8 cellular contexts compared by ENCODE assay signal in the genomic region with DNA sequence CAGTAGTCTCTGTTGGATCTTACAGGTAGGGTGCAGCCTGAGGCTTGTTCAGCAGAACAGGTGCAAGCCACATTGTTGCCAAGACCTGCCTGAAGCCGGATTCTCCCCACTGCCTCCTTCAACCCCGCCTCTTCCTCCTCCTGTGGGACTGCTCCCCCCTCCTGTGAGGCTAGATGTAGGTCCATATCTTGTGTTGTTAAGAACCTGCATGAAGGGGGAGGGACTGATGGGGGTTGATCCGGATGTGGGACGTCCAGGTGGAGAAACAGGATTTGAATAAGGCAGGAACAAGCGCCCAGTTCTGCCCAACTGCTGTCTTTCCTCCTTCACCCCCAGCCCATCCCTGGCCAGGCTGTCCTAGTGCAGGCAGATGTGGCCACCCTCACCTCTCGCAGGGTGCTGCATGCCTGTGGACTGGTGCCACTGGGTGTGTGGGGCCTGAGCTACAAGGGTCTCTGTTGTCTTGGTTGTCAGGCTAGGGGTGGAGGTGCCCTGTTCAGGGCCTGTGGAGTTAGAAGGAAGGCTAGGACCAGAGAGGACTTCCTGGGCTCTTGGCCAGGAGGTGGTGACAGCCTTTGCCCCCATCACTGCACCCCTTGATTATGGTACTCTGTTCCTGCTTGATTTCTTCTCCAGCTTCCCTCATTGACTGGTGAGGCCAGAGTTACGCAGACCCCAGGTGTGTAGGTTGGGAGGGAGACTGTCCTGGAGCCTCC. TPM values are rescaled to one million over a fixed set of nuclear protein-coding genes. Genes with fewer than 3 reads are reported as not detected.
DNase-seq lines count a peak whose midpoint lies in the region; ATAC-seq and TF ChIP-seq lines count a peak whose summit lies in the region.

No MANE protein-coding gene starts in this region.

- no peaks in the 10 kb centered on the region for H3K27me3 ChIP-seq in CD8-positive, alpha-beta memory T cell (ENCODE audit: insufficient read depth, low read length, poor library complexity, severe bottlenecking)

- H3K27ac ChIP-seq in CD8-positive, alpha-beta memory T cell (ENCODE audit: low read depth, low read length), result no peak overlapping the region

- CTCF ChIA-PET in CD8-positive, alpha-beta memory T cell (lab: Charles Lee), result interaction anchor here (1.1 to 3.0 kb wide), 3 partner anchors 17 to 27 kb away, joined by 4 to 33 read pairs (median 11); a partner anchor contains a TSS

- DNase-seq in CD8-positive, alpha-beta memory T cell, result peak in 3 of 5 donors; percentile 21 to 40 (median 35)
- DNase-seq in NCI-H69 (lab: John Stamatoyannopoulos, UW) (peak; percentile 49), choroid plexus epithelial cell (ENCODE audit: low read depth) (no peak), nephron progenitor cell (no peak), SHP77 treated with DMSO at 0.1 percent for 48 hours (lab: John Stamatoyannopoulos, UW) (no peak), HuH-7 (ENCODE audit: low spot score) (no peak)

- TF ChIP-seq CTCF in choroid plexus epithelial cell (conservative IDR thresholded peaks at IDR 0.05; ENCODE audit: low read depth, low read length) (no peak), nephron progenitor cell (IDR thresholded peaks at IDR 0.05) (no peak)

- ATAC-seq in HG03139 (IDR thresholded peaks at IDR 0.05; ENCODE audit: unreplicated experiment), result no peak
- ATAC-seq in HG03045 (IDR thresholded peaks at IDR 0.05; ENCODE audit: unreplicated experiment), result no peak

- peaks cover 0 to 3% (median 0%) of the 10 kb centered on the region in 3 donors for H3K36me3 Mint-ChIP-seq in CD8-positive, alpha-beta memory T cell
- H3K36me3 Mint-ChIP-seq in nephron progenitor cell (ENCODE audit: low read depth), result no peaks in the 10 kb centered on the region

- no peak overlapping the region for H3K4me3 ChIP-seq in CD8-positive, alpha-beta memory T cell (ENCODE audit: low read length)
- peak overlapping the region; percentile 65 for H3K4me3 ChIP-seq in choroid plexus epithelial cell (ENCODE audit: low read depth, low read length)

- peaks cover 0 to 4% of the 10 kb centered on the region in 2 donors for H3K27me3 Mint-ChIP-seq in CD8-positive, alpha-beta memory T cell
- peaks cover 21% of the 10 kb centered on the region for H3K27me3 Mint-ChIP-seq in nephron progenitor cell (ENCODE audit: low read depth, poor library complexity)

- H3K9me3 Mint-ChIP-seq in CD8-positive, alpha-beta memory T cell, result no peaks in the 10 kb centered on the region
- H3K9me3 Mint-ChIP-seq in nephron progenitor cell, result no peaks in the 10 kb centered on the region

- H3K4me1 ChIP-seq in CD8-positive, alpha-beta memory T cell (ENCODE audit: insufficient read depth, low read length), result peaks cover 27% of the 10 kb centered on the region

- peak overlapping the region; percentile 79 to 99 (median 94) for H3K4me3 Mint-ChIP-seq in CD8-positive, alpha-beta memory T cell
- H3K4me3 Mint-ChIP-seq in nephron progenitor cell, result peak overlapping the region; percentile 87

- POLR2A ChIA-PET in CD8-positive, alpha-beta memory T cell (lab: Charles Lee), result interaction anchor here (1.9 kb wide), 1 partner anchor 17 kb away, joined by 20 read pairs; a partner anchor contains a TSS

- no peaks in the 10 kb centered on the region for H3K9me3 ChIP-seq in CD8-positive, alpha-beta memory T cell (ENCODE audit: low read length)

- H3K4me1 Mint-ChIP-seq in CD8-positive, alpha-beta memory T cell, result peaks cover 24 to 39% (median 28%) of the 10 kb centered on the region in 3 donors
- peaks cover 32% of the 10 kb centered on the region for H3K4me1 Mint-ChIP-seq in nephron progenitor cell

- H3K36me3 ChIP-seq in CD8-positive, alpha-beta memory T cell (ENCODE audit: insufficient read depth, low read length), result no peaks in the 10 kb centered on the region

- peak overlapping the region; percentile 85 to 99 (median 98) for H3K27ac Mint-ChIP-seq in CD8-positive, alpha-beta memory T cell
- H3K27ac Mint-ChIP-seq in nephron progenitor cell, result no peak overlapping the region

RNA-seq across cellular contexts. Expression of a gene that starts 1.4 kb away (rescaled TPM):
- total RNA-seq in CD8-positive, alpha-beta memory T cell, result 10 to 100 TPM; 20.4 to 23.4 TPM
- 0.84 TPM for polyA plus RNA-seq in CD8-positive, alpha-beta memory T cell

RNA-seq across cellular contexts. Expression of a gene that starts 17.1 kb away (rescaled TPM):
- 10 to 100 TPM; 49.7 to 56.2 TPM for total RNA-seq in CD8-positive, alpha-beta memory T cell
- polyA plus RNA-seq in CD8-positive, alpha-beta memory T cell, result 25.5 TPM

RNA-seq across cellular contexts. Expression of a gene that starts 26.9 kb away (rescaled TPM):
- not detected for total RNA-seq in CD8-positive, alpha-beta memory T cell
- polyA plus RNA-seq in CD8-positive, alpha-beta memory T cell, result not detected

RNA-seq across cellular contexts. Expression of a gene that starts 45.9 kb away (rescaled TPM):
- 1 to 10 TPM; 7.3 to 8.4 TPM for total RNA-seq in CD8-positive, alpha-beta memory T cell
- 1.4 TPM for polyA plus RNA-seq in CD8-positive, alpha-beta memory T cell

Comparison
In these comparisons a context has a peak if more than half of its experiments do, and no peak if none do; other contexts are left out.
1. DNase-seq: peak in CD8-positive, alpha-beta memory T cell (3 of 5) and NCI-H69 (single experiment); none in choroid plexus epithelial cell (single experiment), nephron progenitor cell (single experiment), SHP77 treated with DMSO at 0.1 percent for 48 hours (single experiment) and HuH-7 (single experiment).